Comparison of ENCODE assay signal across 1 cellular context in the genomic region with DNA sequence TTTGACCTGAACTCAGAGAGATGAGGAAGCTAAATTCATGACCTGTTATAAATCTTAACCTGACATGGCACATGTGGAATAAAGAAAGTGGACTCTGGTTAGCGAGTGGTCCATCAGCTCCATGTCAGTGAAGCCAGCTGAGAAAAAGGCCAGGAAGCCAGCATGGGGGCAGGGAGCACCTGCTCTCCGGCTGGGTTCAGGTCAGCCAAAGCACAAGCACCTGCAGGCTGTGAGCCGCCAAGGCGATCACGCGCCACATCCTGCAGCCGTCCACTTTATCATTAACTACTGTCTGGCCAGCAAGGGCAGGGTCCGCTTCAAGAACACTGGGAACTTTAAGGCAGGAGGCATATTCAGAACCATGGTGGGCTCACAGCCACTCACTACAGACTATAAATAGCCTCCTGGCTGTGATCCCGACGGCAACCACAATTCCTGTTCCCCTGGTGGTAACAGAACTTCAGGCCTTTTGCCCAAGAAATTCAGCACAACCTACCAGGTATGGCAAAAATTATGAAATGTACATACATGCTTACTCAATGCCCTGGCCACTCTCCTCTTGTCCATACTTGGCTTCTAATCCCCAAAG.
A peak's percentile ranks its signal among the peaks of the same experiment; 100 is the strongest.
TF ChIP-seq lines count a peak whose summit lies in the region.

No MANE protein-coding gene starts in this region.

TF ChIP-seq in HepG2, 621 proteins besides CTCF, POLR2A, EP300 and RAD21 (continued from another document and continues in another):
- TF ChIP-seq ARID5B (CRISPR knock-in tag; IDR thresholded peaks at IDR 0.05) (peak; percentile 88), NR2F2 (IDR thresholded peaks at IDR 0.05; ENCODE audit: borderline replicate concordance, low read depth) (no peak), SOX13 (IDR thresholded peaks at IDR 0.05) (0 out of 2 replicates have a peak, but pooled peaks have one; percentile 45), SOX13 (CRISPR knock-in tag; conservative IDR thresholded peaks at IDR 0.05 in 1 of 2, IDR thresholded peaks at IDR 0.05 in 1 of 2) (peak in 1 of 2 experiments; percentile 50; a peak in 1 of 4 replicates), RNF2 (conservative IDR thresholded peaks at IDR 0.05; ENCODE audit: low read depth) (no peak), ZEB1 (IDR thresholded peaks at IDR 0.05; ENCODE audit: insufficient replicate concordance, low read depth) (peak; percentile 76), RARA (CRISPR knock-in tag; IDR thresholded peaks at IDR 0.05) (peak; percentile 90), MIER3 (CRISPR knock-in tag; IDR thresholded peaks at IDR 0.05; ENCODE audit: borderline replicate concordance) (peak; percentile 62; the same call in 1 of the 2 replicates), ZBTB33 (CRISPR knock-in tag; IDR thresholded peaks at IDR 0.05) (0 out of 2 replicates have a peak, but pooled peaks have one; percentile 43), ZKSCAN8 (CRISPR knock-in tag; IDR thresholded peaks at IDR 0.05; ENCODE audit: borderline replicate concordance) (0 out of 2 replicates have a peak, but pooled peaks have one; percentile 28), GPN1 (CRISPR knock-in tag; IDR thresholded peaks at IDR 0.05; ENCODE audit: borderline replicate concordance) (no peak), ZNF383 (CRISPR knock-in tag; IDR thresholded peaks at IDR 0.05; ENCODE audit: borderline replicate concordance) (no peak), MIER2 (CRISPR knock-in tag; IDR thresholded peaks at IDR 0.05) (peak; percentile 75; the same call in 1 of the 2 replicates), HOXD1 (CRISPR knock-in tag; IDR thresholded peaks at IDR 0.05) (0 out of 2 replicates have a peak, but pooled peaks have one; percentile 5), DMAP1 (CRISPR knock-in tag; IDR thresholded peaks at IDR 0.05) (peak; percentile 66; the same call in 1 of the 2 replicates), DR1 (CRISPR knock-in tag; IDR thresholded peaks at IDR 0.05) (peak; percentile 52; the same call in 1 of the 2 replicates), NR2F1 (CRISPR knock-in tag; IDR thresholded peaks at IDR 0.05) (0 out of 4 replicates have a peak, but pooled peaks of 1 of the 2 experiments have one; percentile 10), ZSCAN21 (CRISPR knock-in tag; IDR thresholded peaks at IDR 0.05; ENCODE audit: borderline replicate concordance) (no peak; the same call in 1 of the 2 replicates), ZBTB34 (CRISPR knock-in tag; IDR thresholded peaks at IDR 0.05) (peak; percentile 46; the same call in 1 of the 2 replicates), MEIS1 (CRISPR knock-in tag; IDR thresholded peaks at IDR 0.05; ENCODE audit: borderline replicate concordance) (0 out of 2 replicates have a peak, but pooled peaks have one; percentile 72), ATF5 (CRISPR knock-in tag; IDR thresholded peaks at IDR 0.05; ENCODE audit: low read depth) (no peak), THAP11 (CRISPR knock-in tag; IDR thresholded peaks at IDR 0.05) (peak; percentile 41; the same call in 1 of the 2 replicates), NCOA2 (CRISPR knock-in tag; IDR thresholded peaks at IDR 0.05) (peak; percentile 59; the same call in 1 of the 2 replicates), REPIN1 (CRISPR knock-in tag; IDR thresholded peaks at IDR 0.05; ENCODE audit: borderline replicate concordance, low read depth) (peak; percentile 86), PHF21A (CRISPR knock-in tag; IDR thresholded peaks at IDR 0.05) (peak; percentile 91), MXD3 (CRISPR knock-in tag; IDR thresholded peaks at IDR 0.05) (peak; percentile 50; the same call in 1 of the 2 replicates), FOXJ3 (CRISPR knock-in tag; IDR thresholded peaks at IDR 0.05; ENCODE audit: borderline replicate concordance) (peak; percentile 52; the same call in 1 of the 2 replicates), ZNF430 (CRISPR knock-in tag; IDR thresholded peaks at IDR 0.05) (peak; percentile 77), ZNF292 (CRISPR knock-in tag; IDR thresholded peaks at IDR 0.05; ENCODE audit: borderline replicate concordance, low read depth) (peak; percentile 100), PRPF4 (IDR thresholded peaks at IDR 0.05; ENCODE audit: low read depth, low read length, poor library complexity, severe bottlenecking) (no peak), KLF9 (CRISPR knock-in tag; IDR thresholded peaks at IDR 0.05; ENCODE audit: low read depth) (peak; percentile 36; the same call in 1 of the 2 replicates), KAT8 (CRISPR knock-in tag; IDR thresholded peaks at IDR 0.05) (peak; percentile 57; the same call in 1 of the 2 replicates), HINFP (CRISPR knock-in tag; IDR thresholded peaks at IDR 0.05; ENCODE audit: low read depth) (0 out of 2 replicates have a peak, but pooled peaks have one; percentile 56), ATF1 (CRISPR knock-in tag; IDR thresholded peaks at IDR 0.05) (no peak), RFX5 (IDR thresholded peaks at IDR 0.05; ENCODE audit: low read depth, low read length) (no peak), ZFX (CRISPR knock-in tag; IDR thresholded peaks at IDR 0.05; ENCODE audit: low read depth) (peak; percentile 52; the same call in 1 of the 2 replicates)
- TF ChIP-seq, protein P1, sequence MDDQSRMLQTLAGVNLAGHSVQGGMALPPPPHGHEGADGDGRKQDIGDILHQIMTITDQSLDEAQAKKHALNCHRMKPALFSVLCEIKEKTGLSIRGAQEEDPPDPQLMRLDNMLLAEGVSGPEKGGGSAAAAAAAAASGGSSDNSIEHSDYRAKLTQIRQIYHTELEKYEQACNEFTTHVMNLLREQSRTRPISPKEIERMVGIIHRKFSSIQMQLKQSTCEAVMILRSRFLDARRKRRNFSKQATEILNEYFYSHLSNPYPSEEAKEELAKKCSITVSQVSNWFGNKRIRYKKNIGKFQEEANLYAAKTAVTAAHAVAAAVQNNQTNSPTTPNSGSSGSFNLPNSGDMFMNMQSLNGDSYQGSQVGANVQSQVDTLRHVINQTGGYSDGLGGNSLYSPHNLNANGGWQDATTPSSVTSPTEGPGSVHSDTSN (CRISPR knock-in tag; IDR thresholded peaks at IDR 0.05; ENCODE audit: borderline replicate concordance) = no peak
- TF ChIP-seq, protein P2, sequence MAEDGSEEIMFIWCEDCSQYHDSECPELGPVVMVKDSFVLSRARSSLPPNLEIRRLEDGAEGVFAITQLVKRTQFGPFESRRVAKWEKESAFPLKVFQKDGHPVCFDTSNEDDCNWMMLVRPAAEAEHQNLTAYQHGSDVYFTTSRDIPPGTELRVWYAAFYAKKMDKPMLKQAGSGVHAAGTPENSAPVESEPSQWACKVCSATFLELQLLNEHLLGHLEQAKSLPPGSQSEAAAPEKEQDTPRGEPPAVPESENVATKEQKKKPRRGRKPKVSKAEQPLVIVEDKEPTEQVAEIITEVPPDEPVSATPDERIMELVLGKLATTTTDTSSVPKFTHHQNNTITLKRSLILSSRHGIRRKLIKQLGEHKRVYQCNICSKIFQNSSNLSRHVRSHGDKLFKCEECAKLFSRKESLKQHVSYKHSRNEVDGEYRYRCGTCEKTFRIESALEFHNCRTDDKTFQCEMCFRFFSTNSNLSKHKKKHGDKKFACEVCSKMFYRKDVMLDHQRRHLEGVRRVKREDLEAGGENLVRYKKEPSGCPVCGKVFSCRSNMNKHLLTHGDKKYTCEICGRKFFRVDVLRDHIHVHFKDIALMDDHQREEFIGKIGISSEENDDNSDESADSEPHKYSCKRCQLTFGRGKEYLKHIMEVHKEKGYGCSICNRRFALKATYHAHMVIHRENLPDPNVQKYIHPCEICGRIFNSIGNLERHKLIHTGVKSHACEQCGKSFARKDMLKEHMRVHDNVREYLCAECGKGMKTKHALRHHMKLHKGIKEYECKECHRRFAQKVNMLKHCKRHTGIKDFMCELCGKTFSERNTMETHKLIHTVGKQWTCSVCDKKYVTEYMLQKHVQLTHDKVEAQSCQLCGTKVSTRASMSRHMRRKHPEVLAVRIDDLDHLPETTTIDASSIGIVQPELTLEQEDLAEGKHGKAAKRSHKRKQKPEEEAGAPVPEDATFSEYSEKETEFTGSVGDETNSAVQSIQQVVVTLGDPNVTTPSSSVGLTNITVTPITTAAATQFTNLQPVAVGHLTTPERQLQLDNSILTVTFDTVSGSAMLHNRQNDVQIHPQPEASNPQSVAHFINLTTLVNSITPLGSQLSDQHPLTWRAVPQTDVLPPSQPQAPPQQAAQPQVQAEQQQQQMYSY (CRISPR knock-in tag; IDR thresholded peaks at IDR 0.05) = 0 out of 2 replicates have a peak, but pooled peaks have one; percentile 32
- TF ChIP-seq, protein P3, sequence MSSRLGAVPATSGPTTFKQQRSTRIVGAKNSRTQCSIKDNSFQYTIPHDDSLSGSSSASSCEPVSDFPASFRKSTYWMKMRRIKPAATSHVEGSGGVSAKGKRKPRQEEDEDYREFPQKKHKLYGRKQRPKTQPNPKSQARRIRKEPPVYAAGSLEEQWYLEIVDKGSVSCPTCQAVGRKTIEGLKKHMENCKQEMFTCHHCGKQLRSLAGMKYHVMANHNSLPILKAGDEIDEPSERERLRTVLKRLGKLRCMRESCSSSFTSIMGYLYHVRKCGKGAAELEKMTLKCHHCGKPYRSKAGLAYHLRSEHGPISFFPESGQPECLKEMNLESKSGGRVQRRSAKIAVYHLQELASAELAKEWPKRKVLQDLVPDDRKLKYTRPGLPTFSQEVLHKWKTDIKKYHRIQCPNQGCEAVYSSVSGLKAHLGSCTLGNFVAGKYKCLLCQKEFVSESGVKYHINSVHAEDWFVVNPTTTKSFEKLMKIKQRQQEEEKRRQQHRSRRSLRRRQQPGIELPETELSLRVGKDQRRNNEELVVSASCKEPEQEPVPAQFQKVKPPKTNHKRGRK (CRISPR knock-in tag; IDR thresholded peaks at IDR 0.05) = peak; percentile 48; the same call in 1 of the 2 replicates
